Comparison of ENCODE assay signal across 8 cellular contexts in genomic region chr5:171494452-171495121, GRCh38.
A peak's percentile ranks its signal among the peaks of the same experiment; 100 is the strongest.
DNase-seq lines count a peak whose midpoint lies in the region; ATAC-seq and TF ChIP-seq lines count a peak whose summit lies in the region.

No MANE protein-coding gene starts in this region.

- H3K9me2 ChIP-seq in MM.1S (replicated peaks; ENCODE audit: insufficient read depth, low read length) = no peaks in the 10 kb centered on the region

- H3K4me3 Mint-ChIP-seq in activated T-helper 1 cell treated with anti-CD3 and anti-CD28 coated beads, Interleukin-12 subunit alpha, Interleukin-12 subunit beta, Interleukin-2, Interleukin-4 antibody, amounts not matched to agents 30 ng/mL and 10 ng/mL and 1 ng/mL, durations not matched to agents 14 hours and 24 hours and 36 hours = no peak overlapping the region
- no peak overlapping the region for H3K4me3 Mint-ChIP-seq in activated T-cell treated with anti-CD3 and anti-CD28 coated beads, Interleukin-2, amount 50 U/mL, for 72 hours

- H3K9me3 Mint-ChIP-seq in activated T-helper 1 cell treated with anti-CD3 and anti-CD28 coated beads, Interleukin-12 subunit alpha, Interleukin-12 subunit beta, Interleukin-2, Interleukin-4 antibody, amounts not matched to agents 30 ng/mL and 10 ng/mL and 1 ng/mL, durations not matched to agents 14 hours and 24 hours and 36 hours = no peaks in the 10 kb centered on the region
- no peaks in the 10 kb centered on the region for H3K9me3 Mint-ChIP-seq in activated T-cell treated with anti-CD3 and anti-CD28 coated beads, Interleukin-2, amount 50 U/mL, for 72 hours

- ATAC-seq in Right ventricle myocardium inferior (peak; percentile 90), HG03025 (IDR thresholded peaks at IDR 0.05; ENCODE audit: low FRiP score, unreplicated experiment) (no peak)
- ATAC-seq in activated T-cell treated with anti-CD3 and anti-CD28 coated beads, Interleukin-2, amount 50 U/mL, for 72 hours (replicated peaks in 1 of 2) = no peak

- H2AFZ ChIP-seq in MM.1S (ENCODE audit: low read length) = no peak overlapping the region

- no peaks in the 10 kb centered on the region for H3F3A ChIP-seq in MM.1S (ENCODE audit: insufficient read depth, low read length)

- intact Hi-C loops in Right ventricle myocardium inferior (cut with DNase I) = no loop called here
- intact Hi-C loops in activated T-helper 1 cell treated with anti-CD3 and anti-CD28 coated beads, Interleukin-12 subunit alpha, Interleukin-12 subunit beta, Interleukin-2, Interleukin-4 antibody, amounts not matched to agents 30 ng/mL and 10 ng/mL and 1 ng/mL, durations not matched to agents 14 hours and 24 hours and 36 hours (cut with micrococcal nuclease) = no loop called here

- H3K27ac Mint-ChIP-seq in activated T-helper 1 cell treated with anti-CD3 and anti-CD28 coated beads, Interleukin-12 subunit alpha, Interleukin-12 subunit beta, Interleukin-2, Interleukin-4 antibody, amounts not matched to agents 30 ng/mL and 10 ng/mL and 1 ng/mL, durations not matched to agents 14 hours and 24 hours and 36 hours = no peak overlapping the region
- no peak overlapping the region for H3K27ac Mint-ChIP-seq in activated T-cell treated with anti-CD3 and anti-CD28 coated beads, Interleukin-2, amount 50 U/mL, for 72 hours

- no peak for TF ChIP-seq CTCF in MM.1S (IDR thresholded peaks at IDR 0.05; ENCODE audit: low read length)

- no peaks in the 10 kb centered on the region for H3K4me1 Mint-ChIP-seq in activated T-helper 1 cell treated with anti-CD3 and anti-CD28 coated beads, Interleukin-12 subunit alpha, Interleukin-12 subunit beta, Interleukin-2, Interleukin-4 antibody, amounts not matched to agents 30 ng/mL and 10 ng/mL and 1 ng/mL, durations not matched to agents 14 hours and 24 hours and 36 hours (ENCODE audit: low read depth)
- H3K4me1 Mint-ChIP-seq in activated T-cell treated with anti-CD3 and anti-CD28 coated beads, Interleukin-2, amount 50 U/mL, for 72 hours (ENCODE audit: low read depth) = no peaks in the 10 kb centered on the region

- H3K9ac ChIP-seq in ES-I3 (ENCODE audit: low read depth, low read length) (0 out of 2 replicates have a peak overlapping the region, but pooled peaks have one; percentile 1), SK-N-MC (ENCODE audit: insufficient read length) (no peak overlapping the region), MM.1S (ENCODE audit: low read length) (no peak overlapping the region)

- no peak overlapping the region for H3K4me2 ChIP-seq in MM.1S (ENCODE audit: low read depth, low read length)

- H3K79me2 ChIP-seq in MM.1S (ENCODE audit: low read length) = no peaks in the 10 kb centered on the region

- H3K27me3 ChIP-seq in MM.1S (replicated peaks; ENCODE audit: insufficient read depth, low read length) = no peaks in the 10 kb centered on the region

- H3K4me1 ChIP-seq in ES-I3 (ENCODE audit: insufficient read depth, low read length) (peaks cover 24% of the 10 kb centered on the region), MM.1S (ENCODE audit: low read length) (no peaks in the 10 kb centered on the region)

- peak; percentile 28 for DNase-seq in SK-N-MC (ENCODE audit: low read depth, low spot score)
- DNase-seq in Right ventricle myocardium inferior (ENCODE audit: missing footprints) = peak; percentile 80
- peak; percentile 71 for DNase-seq in renal cortical epithelial cell (ENCODE audit: low read depth)
- no peak for DNase-seq in activated T-helper 1 cell treated with anti-CD3 and anti-CD28 coated beads, Interleukin-12 subunit alpha, Interleukin-12 subunit beta, Interleukin-2, Interleukin-4 antibody, amounts not matched to agents 30 ng/mL and 10 ng/mL and 1 ng/mL, durations not matched to agents 14 hours and 24 hours and 36 hours (ENCODE audit: low spot score)
- no peak for DNase-seq in activated T-cell treated with anti-CD3 and anti-CD28 coated beads, Interleukin-2, amount 50 U/mL, for 72 hours
- DNase-seq in MM.1S = no peak

- peaks cover 4% of the 10 kb centered on the region for H3K27me3 Mint-ChIP-seq in activated T-helper 1 cell treated with anti-CD3 and anti-CD28 coated beads, Interleukin-12 subunit alpha, Interleukin-12 subunit beta, Interleukin-2, Interleukin-4 antibody, amounts not matched to agents 30 ng/mL and 10 ng/mL and 1 ng/mL, durations not matched to agents 14 hours and 24 hours and 36 hours (ENCODE audit: insufficient read depth)
- H3K27me3 Mint-ChIP-seq in activated T-cell treated with anti-CD3 and anti-CD28 coated beads, Interleukin-2, amount 50 U/mL, for 72 hours (ENCODE audit: low read depth) = peaks cover 8% of the 10 kb centered on the region

- H4K20me1 ChIP-seq in MM.1S (ENCODE audit: insufficient read depth, low read length) = no peaks in the 10 kb centered on the region

- H3K36me3 Mint-ChIP-seq in activated T-helper 1 cell treated with anti-CD3 and anti-CD28 coated beads, Interleukin-12 subunit alpha, Interleukin-12 subunit beta, Interleukin-2, Interleukin-4 antibody, amounts not matched to agents 30 ng/mL and 10 ng/mL and 1 ng/mL, durations not matched to agents 14 hours and 24 hours and 36 hours (ENCODE audit: low read depth) = no peaks in the 10 kb centered on the region
- H3K36me3 Mint-ChIP-seq in activated T-cell treated with anti-CD3 and anti-CD28 coated beads, Interleukin-2, amount 50 U/mL, for 72 hours (ENCODE audit: insufficient read depth in 2 of 2) = no peaks in the 10 kb centered on the region

- H3K27ac ChIP-seq in SK-N-MC (peak overlapping the region; percentile 18; the same call in 1 of the 2 replicates), MM.1S (ENCODE audit: low read length) (no peak overlapping the region)

- H3K36me3 ChIP-seq in ES-I3 (ENCODE audit: insufficient read depth, low read length) (no peaks in the 10 kb centered on the region), SK-N-MC (ENCODE audit: insufficient read depth, low read length) (no peaks in the 10 kb centered on the region), MM.1S (replicated peaks; ENCODE audit: insufficient read depth, low read length) (no peaks in the 10 kb centered on the region)

- H3K4me3 ChIP-seq in SK-N-MC (peak overlapping the region; percentile 12; the same call in 1 of the 2 replicates), MM.1S (ENCODE audit: low read length) (no peak overlapping the region)

- H3K9me3 ChIP-seq in ES-I3 (ENCODE audit: control insufficient read depth, insufficient read depth, low read length) = no peaks in the 10 kb centered on the region
- no peaks in the 10 kb centered on the region for H3K9me3 ChIP-seq in SK-N-MC (ENCODE audit: low read depth, low read length)
- no peaks in the 10 kb centered on the region for H3K9me3 ChIP-seq in MM.1S (replicated peaks; ENCODE audit: insufficient read depth, low read length)

Comparison
In these comparisons a context has a peak if more than half of its experiments do, and no peak if none do; other contexts are left out.
1. DNase-seq: peak in SK-N-MC (single experiment), Right ventricle myocardium inferior (single experiment) and renal cortical epithelial cell (single experiment); none in activated T-helper 1 cell treated with anti-CD3 and anti-CD28 coated beads, Interleukin-12 subunit alpha, Interleukin-12 subunit beta, Interleukin-2, Interleukin-4 antibody, amounts not matched to agents 30 ng/mL and 10 ng/mL and 1 ng/mL, durations not matched to agents 14 hours and 24 hours and 36 hours (single experiment), activated T-cell treated with anti-CD3 and anti-CD28 coated beads, Interleukin-2, amount 50 U/mL, for 72 hours (0 of 2) and MM.1S (single experiment).